In genomic region chr4:4385729-4386295, GRCh38 we compare ENCODE assay signal across 9 cellular contexts. TPM values are rescaled to one million over a fixed set of nuclear protein-coding genes. Genes with fewer than 3 reads are reported as not detected.
DNase-seq lines count a peak whose midpoint lies in the region; ATAC-seq and TF ChIP-seq lines count a peak whose summit lies in the region.
"Had no signal": no experiment of that assay in that cellular context is flagged by ENCODE, and none has a peak within 500 bp of the region (broad histone marks: within the 10 kb centered on the region; RNA-seq: fewer than 3 reads in every experiment).

No MANE protein-coding gene starts in this region.

- H4K20me1 ChIP-seq in Loucy (ENCODE audit: insufficient read depth, low read length, poor library complexity, severe bottlenecking), result no peaks in the 10 kb centered on the region
- H4K20me1 ChIP-seq in neural progenitor cell (ENCODE audit: low read depth), result peaks cover 24% of the 10 kb centered on the region

- peak overlapping the region in 6 of 7 donors; percentile 35 to 78 (median 53) for H3K27ac Mint-ChIP-seq in CD4-positive, alpha-beta memory T cell
- no peak overlapping the region for H3K27ac Mint-ChIP-seq in neural progenitor cell
- no peak overlapping the region for H3K27ac Mint-ChIP-seq in activated T-helper 1 cell treated with anti-CD3 and anti-CD28 coated beads, Interleukin-12 subunit alpha, Interleukin-12 subunit beta, Interleukin-2, Interleukin-4 antibody, amounts not matched to agents 30 ng/mL and 10 ng/mL and 1 ng/mL, durations not matched to agents 14 hours and 24 hours and 36 hours

- TF ChIP-seq POLR2A in transverse colon (IDR thresholded peaks at IDR 0.05), result no peak

- H3K4me2 ChIP-seq in Loucy (ENCODE audit: low read depth, low read length, poor library complexity, severe bottlenecking), result peak overlapping the region; percentile 81
- peak overlapping the region; percentile 96 for H3K4me2 ChIP-seq in neural progenitor cell

- H3K9me3 Mint-ChIP-seq in CD4-positive, alpha-beta memory T cell, result no peaks in the 10 kb centered on the region
- H3K9me3 Mint-ChIP-seq in neural progenitor cell, result no peaks in the 10 kb centered on the region
- no peaks in the 10 kb centered on the region for H3K9me3 Mint-ChIP-seq in activated T-helper 1 cell treated with anti-CD3 and anti-CD28 coated beads, Interleukin-12 subunit alpha, Interleukin-12 subunit beta, Interleukin-2, Interleukin-4 antibody, amounts not matched to agents 30 ng/mL and 10 ng/mL and 1 ng/mL, durations not matched to agents 14 hours and 24 hours and 36 hours

- H3K36me3 Mint-ChIP-seq in CD4-positive, alpha-beta memory T cell, result peaks cover 0 to 12% of the 10 kb centered on the region in 2 donors
- H3K36me3 Mint-ChIP-seq in neural progenitor cell, result peaks cover 5% of the 10 kb centered on the region
- no peaks in the 10 kb centered on the region for H3K36me3 Mint-ChIP-seq in activated T-helper 1 cell treated with anti-CD3 and anti-CD28 coated beads, Interleukin-12 subunit alpha, Interleukin-12 subunit beta, Interleukin-2, Interleukin-4 antibody, amounts not matched to agents 30 ng/mL and 10 ng/mL and 1 ng/mL, durations not matched to agents 14 hours and 24 hours and 36 hours (ENCODE audit: low read depth)

- H3K36me3 ChIP-seq in CD4-positive, alpha-beta memory T cell (ENCODE audit: insufficient read depth, low read length), result no peaks in the 10 kb centered on the region
- no peaks in the 10 kb centered on the region for H3K36me3 ChIP-seq in Loucy (ENCODE audit: insufficient read depth, low read length)
- H3K36me3 ChIP-seq in ectodermal cell (ENCODE audit: control insufficient read depth, insufficient read depth, low read length), result no peaks in the 10 kb centered on the region
- no peaks in the 10 kb centered on the region for H3K36me3 ChIP-seq in neural progenitor cell
- no peaks in the 10 kb centered on the region for H3K36me3 ChIP-seq in transverse colon

- intact Hi-C loops in CD4-positive, alpha-beta memory T cell (cut with micrococcal nuclease), result loop anchor here (1.0 kb wide), 4 partner anchors 38 to 138 kb away; partner anchors contain the start of gene TMEM128
- intact Hi-C loops in transverse colon (cut with DNase I; ENCODE audit: low total_unique reads), result no loop called here
- intact Hi-C loops in activated T-helper 1 cell treated with anti-CD3 and anti-CD28 coated beads, Interleukin-12 subunit alpha, Interleukin-12 subunit beta, Interleukin-2, Interleukin-4 antibody, amounts not matched to agents 30 ng/mL and 10 ng/mL and 1 ng/mL, durations not matched to agents 14 hours and 24 hours and 36 hours (cut with micrococcal nuclease), result no loop called here

- H3K9me2 ChIP-seq in Loucy (replicated peaks; ENCODE audit: low read depth, low read length), result no peaks in the 10 kb centered on the region

- peaks cover 19% of the 10 kb centered on the region for H3K4me1 ChIP-seq in CD4-positive, alpha-beta memory T cell (ENCODE audit: insufficient read depth, low read length)
- peaks cover 11% of the 10 kb centered on the region for H3K4me1 ChIP-seq in Loucy (ENCODE audit: insufficient read depth, low read length, poor library complexity, severe bottlenecking)
- peaks cover 9% of the 10 kb centered on the region for H3K4me1 ChIP-seq in ectodermal cell (ENCODE audit: control insufficient read depth, insufficient read depth, low read length)
- peaks cover 22% of the 10 kb centered on the region for H3K4me1 ChIP-seq in neural progenitor cell
- peaks cover 0 to 27% (median 23%) of the 10 kb centered on the region in 4 donors for H3K4me1 ChIP-seq in transverse colon

- peak overlapping the region; percentile 21 for H3K9ac ChIP-seq in Loucy (ENCODE audit: low read depth, low read length, poor library complexity, severe bottlenecking)
- H3K9ac ChIP-seq in neural progenitor cell, result no peak overlapping the region

- no peak for TF ChIP-seq EP300 in transverse colon (IDR thresholded peaks at IDR 0.05; ENCODE audit: low read depth)

- ATAC-seq in HG03442 (IDR thresholded peaks at IDR 0.05; ENCODE audit: unreplicated experiment), result no peak

- peak overlapping the region in 1 of 2 donors; percentile 54 for H3K4me3 ChIP-seq in CD4-positive, alpha-beta memory T cell (ENCODE audit: low read length in 2 of 2)
- H3K4me3 ChIP-seq in Loucy (ENCODE audit: low read length, poor library complexity, severe bottlenecking) (peak overlapping the region; percentile 74), ectodermal cell (ENCODE audit: insufficient read depth, low read depth, low read length) (peak overlapping the region; percentile 61), neural progenitor cell (peak overlapping the region; percentile 85), transverse colon (peak overlapping the region in 1 of 4 donors; percentile 55)

- no peaks in the 10 kb centered on the region for H3K79me2 ChIP-seq in Loucy (ENCODE audit: insufficient read depth, low read length)
- H3K79me2 ChIP-seq in neural progenitor cell (ENCODE audit: low read depth), result no peaks in the 10 kb centered on the region

- POLR2A ChIA-PET in CD4-positive, alpha-beta memory T cell (lab: Charles Lee; ENCODE audit: partially characterized antibody), result interaction anchor here (1.2 to 2.5 kb wide), 3 partner anchors 37 to 125 kb away, joined by 3 to 15 read pairs (median 5); no protein-coding TSS in a partner anchor

- H2AFZ ChIP-seq in Loucy (ENCODE audit: low read length), result peak overlapping the region; percentile 73; the same call in 1 of the 2 replicates
- peak overlapping the region; percentile 98 for H2AFZ ChIP-seq in neural progenitor cell (replicated peaks)

- 7% methylated on average over 38 of the region's 38 CpGs for WGBS in ectodermal cell, 2 experiments
- 8% methylated on average over 31 of the region's 38 CpGs; no CpG with 5 or more reads in 1 of the 2 donors for WGBS in transverse colon (ENCODE audit: low coverage in 1 of 2), 2 donors

- no peak for DNase-seq in CD4-positive, alpha-beta memory T cell
- no peak for DNase-seq in neural progenitor cell (ENCODE audit: low spot score)
- no peak for DNase-seq in transverse colon
- no peak for DNase-seq in activated T-helper 1 cell treated with anti-CD3 and anti-CD28 coated beads, Interleukin-12 subunit alpha, Interleukin-12 subunit beta, Interleukin-2, Interleukin-4 antibody, amounts not matched to agents 30 ng/mL and 10 ng/mL and 1 ng/mL, durations not matched to agents 14 hours and 24 hours and 36 hours (ENCODE audit: low spot score)
- DNase-seq in iPS-NIHi7 (ENCODE audit: extremely low spot score), result no peak
- DNase-seq: NCI-H2029 treated with DMSO at 0.1 percent for 48 hours had no signal

- no peaks in the 10 kb centered on the region for H3K9me3 ChIP-seq in CD4-positive, alpha-beta memory T cell (ENCODE audit: control insufficient read depth in 1 of 2, low read length in 2 of 2)
- H3K9me3 ChIP-seq in Loucy (ENCODE audit: insufficient read depth, low read depth, low read length) (no peaks in the 10 kb centered on the region), ectodermal cell (ENCODE audit: control insufficient read depth, low read length) (no peaks in the 10 kb centered on the region), neural progenitor cell (ENCODE audit: low read depth) (no peaks in the 10 kb centered on the region), transverse colon (no peaks in the 10 kb centered on the region)

- in situ Hi-C loops in transverse colon (cut with MboI; ENCODE audit: low pct_ligation_motif_present in 1 of 4, low pct_unique_long_range_greater_than_20kb in 1 of 4, low sequenced_read_pairs in 3 of 4), result no loop called here

- H3F3A ChIP-seq in Loucy (ENCODE audit: low read depth) (no peaks in the 10 kb centered on the region), neural progenitor cell (ENCODE audit: low read depth) (peaks cover 4% of the 10 kb centered on the region)

- H3K27me3 ChIP-seq in CD4-positive, alpha-beta memory T cell (ENCODE audit: insufficient read depth, low read length), result no peaks in the 10 kb centered on the region
- H3K27me3 ChIP-seq in Loucy (ENCODE audit: insufficient read depth, low read length, poor library complexity, severe bottlenecking) (peaks cover 24% of the 10 kb centered on the region), ectodermal cell (ENCODE audit: control insufficient read depth, insufficient read depth, low read length, poor library complexity, severe bottlenecking) (peaks cover 83% of the 10 kb centered on the region), neural progenitor cell (peaks cover 87% of the 10 kb centered on the region), transverse colon (peaks cover 75% of the 10 kb centered on the region)

- CTCF ChIA-PET in CD4-positive, alpha-beta memory T cell (lab: Charles Lee; ENCODE audit: partially characterized antibody), result interaction anchor here (3.3 kb wide), 1 partner anchor 45 kb away, joined by 20 read pairs; no protein-coding TSS in a partner anchor

- H3K4me1 Mint-ChIP-seq in CD4-positive, alpha-beta memory T cell, result peaks cover 11 to 29% (median 18%) of the 10 kb centered on the region in 4 donors
- peaks cover 17% of the 10 kb centered on the region for H3K4me1 Mint-ChIP-seq in neural progenitor cell
- H3K4me1 Mint-ChIP-seq in activated T-helper 1 cell treated with anti-CD3 and anti-CD28 coated beads, Interleukin-12 subunit alpha, Interleukin-12 subunit beta, Interleukin-2, Interleukin-4 antibody, amounts not matched to agents 30 ng/mL and 10 ng/mL and 1 ng/mL, durations not matched to agents 14 hours and 24 hours and 36 hours (ENCODE audit: low read depth), result peaks cover 5% of the 10 kb centered on the region

- H3K27me3 Mint-ChIP-seq in CD4-positive, alpha-beta memory T cell, result peaks cover 0 to 4% of the 10 kb centered on the region in 2 donors
- H3K27me3 Mint-ChIP-seq in neural progenitor cell (ENCODE audit: insufficient read depth, low read depth), result peaks cover 58% of the 10 kb centered on the region
- peaks cover 45% of the 10 kb centered on the region for H3K27me3 Mint-ChIP-seq in activated T-helper 1 cell treated with anti-CD3 and anti-CD28 coated beads, Interleukin-12 subunit alpha, Interleukin-12 subunit beta, Interleukin-2, Interleukin-4 antibody, amounts not matched to agents 30 ng/mL and 10 ng/mL and 1 ng/mL, durations not matched to agents 14 hours and 24 hours and 36 hours (ENCODE audit: insufficient read depth)

- TF ChIP-seq CTCF in Loucy (conservative IDR thresholded peaks at IDR 0.05; ENCODE audit: low read length) (no peak), neural progenitor cell (IDR thresholded peaks at IDR 0.05) (no peak), transverse colon (IDR thresholded peaks at IDR 0.05) (no peak)

- peak overlapping the region; percentile 85 to 96 (median 90) for H3K4me3 Mint-ChIP-seq in CD4-positive, alpha-beta memory T cell
- peak overlapping the region; percentile 88 for H3K4me3 Mint-ChIP-seq in neural progenitor cell
- no peak overlapping the region for H3K4me3 Mint-ChIP-seq in activated T-helper 1 cell treated with anti-CD3 and anti-CD28 coated beads, Interleukin-12 subunit alpha, Interleukin-12 subunit beta, Interleukin-2, Interleukin-4 antibody, amounts not matched to agents 30 ng/mL and 10 ng/mL and 1 ng/mL, durations not matched to agents 14 hours and 24 hours and 36 hours

- H3K27ac ChIP-seq in CD4-positive, alpha-beta memory T cell (ENCODE audit: low read depth, low read length), result no peak overlapping the region
- no peak overlapping the region for H3K27ac ChIP-seq in ectodermal cell (ENCODE audit: insufficient read depth, low read depth, low read length, poor library complexity, severe bottlenecking)
- no peak overlapping the region for H3K27ac ChIP-seq in neural progenitor cell
- H3K27ac ChIP-seq in transverse colon, result no peak overlapping the region

RNA-seq across cellular contexts. Expression of gene NSG1, which starts 1.1 kb away (rescaled TPM):
- total RNA-seq in CD4-positive, alpha-beta memory T cell, result 10 to 100 TPM; 74.9 to 75.1 TPM
- polyA plus RNA-seq in CD4-positive, alpha-beta memory T cell, result 10 to 100 TPM; 48.8 to 82.6 TPM
- 19.1 TPM for polyA plus RNA-seq in ectodermal cell (2013, experiment 1 of 4)
- 21.9 TPM for polyA plus RNA-seq in ectodermal cell (2013, experiment 2 of 4)
- 20.2 TPM for polyA plus RNA-seq in ectodermal cell (2013, experiment 3 of 4)
- polyA plus RNA-seq in ectodermal cell (2013, experiment 4 of 4), result 20.1 TPM
- 17.9 and 41.6 TPM in 2 replicates for total RNA-seq in neural progenitor cell (ENCODE audit: low replicate concordance)
- total RNA-seq in transverse colon, result 1 to 10 TPM in 3 of 4 donors, not detected in 1; 2.2 to 3.5 (median 2.7) TPM
- total RNA-seq in activated T-helper 1 cell treated with anti-CD3 and anti-CD28 coated beads, Interleukin-12 subunit alpha, Interleukin-12 subunit beta, Interleukin-2, Interleukin-4 antibody, amounts not matched to agents 30 ng/mL and 10 ng/mL and 1 ng/mL, durations not matched to agents 14 hours and 24 hours and 36 hours, result 0.18 and 0.27 TPM in 2 replicates

Comparison
In these comparisons a context has a peak if more than half of its experiments do, and no peak if none do; other contexts are left out.
1. H3K27ac Mint-ChIP-seq: peak in CD4-positive, alpha-beta memory T cell (6 of 7); none in neural progenitor cell (single experiment) and activated T-helper 1 cell treated with anti-CD3 and anti-CD28 coated beads, Interleukin-12 subunit alpha, Interleukin-12 subunit beta, Interleukin-2, Interleukin-4 antibody, amounts not matched to agents 30 ng/mL and 10 ng/mL and 1 ng/mL, durations not matched to agents 14 hours and 24 hours and 36 hours (single experiment).